27 cellular contexts compared by ENCODE assay signal in genomic region chrX:8632949-8633348, GRCh38.
DNase-seq lines count a peak whose midpoint lies in the region; ATAC-seq, FAIRE-seq and TF ChIP-seq lines count a peak whose summit lies in the region.
"Had no signal": no experiment of that assay in that cellular context is flagged by ENCODE, and none has a peak within 500 bp of the region (broad histone marks: within the 10 kb centered on the region; RNA-seq: fewer than 3 reads in every experiment).

No MANE protein-coding gene starts in this region.

- H3K27me3 Mint-ChIP-seq in astrocyte (ENCODE audit: low read depth, unreplicated experiment) (no peaks in the 10 kb centered on the region), nephron progenitor cell (ENCODE audit: low read depth, poor library complexity) (peaks cover 4% of the 10 kb centered on the region)
- no peaks in the 10 kb centered on the region for H3K27me3 Mint-ChIP-seq in stimulated activated naive CD8-positive, alpha-beta T cell treated with anti-CD3 and anti-CD28 coated beads, Interleukin-15, amount 100 ng/mL, for 72 hours
- H3K27me3 Mint-ChIP-seq: activated CD4-positive, alpha-beta T cell treated with anti-CD3 and anti-CD28 coated beads, Interleukin-2, amount 10 ng/mL, durations not matched to agents 7 days and 5 days; activated naive CD4-positive, alpha-beta T cell treated with anti-CD3 and anti-CD28 coated beads, Interleukin-2, amount 50 U/mL, for 24 hours; naive thymus-derived CD8-positive, alpha-beta T cell; stimulated activated naive B cell treated with anti-CD40 and anti-IgM and Interleukin-4, amounts not matched to agents 10 μg/mL and 1 μg/mL and 100 μg/mL, for 72 hours had no signal

- H3K36me3 ChIP-seq in ACC112 (ENCODE audit: insufficient read depth, low read length) (no peaks in the 10 kb centered on the region), HUES48 (ENCODE audit: control insufficient read depth, insufficient read depth, low read length) (no peaks in the 10 kb centered on the region), astrocyte (ENCODE audit: insufficient read depth, low read length) (no peaks in the 10 kb centered on the region), lower lobe of right lung (no peaks in the 10 kb centered on the region), gastroesophageal sphincter (no peaks in the 10 kb centered on the region)
- H3K36me3 ChIP-seq: ascending aorta, right lobe of liver, thoracic aorta, vagina had no signal

- no peak overlapping the region; the same call in 1 of the 2 replicates for H3K9ac ChIP-seq in HUES48 (ENCODE audit: low read depth, low read length)
- no peak overlapping the region for H3K9ac ChIP-seq in astrocyte (ENCODE audit: low read length)
- H3K9ac ChIP-seq: GM23248 had no signal

- H2AFZ ChIP-seq in ACC112 (ENCODE audit: low read length, unreplicated experiment) (peak overlapping the region; percentile 25), astrocyte (ENCODE audit: low read depth, low read length) (no peak overlapping the region)
- H2AFZ ChIP-seq: GM23248 had no signal

- H3K27ac Mint-ChIP-seq in astrocyte (ENCODE audit: unreplicated experiment) (no peak overlapping the region), nephron progenitor cell (peak overlapping the region; percentile 35)
- H3K27ac Mint-ChIP-seq in stimulated activated naive CD8-positive, alpha-beta T cell treated with anti-CD3 and anti-CD28 coated beads, Interleukin-15, amount 100 ng/mL, for 72 hours: no peak overlapping the region
- H3K27ac Mint-ChIP-seq: activated CD4-positive, alpha-beta T cell treated with anti-CD3 and anti-CD28 coated beads, Interleukin-2, amount 10 ng/mL, durations not matched to agents 7 days and 5 days; activated naive CD4-positive, alpha-beta T cell treated with anti-CD3 and anti-CD28 coated beads, Interleukin-2, amount 50 U/mL, for 24 hours; activated T-helper 1 cell treated with anti-CD3 and anti-CD28 coated beads, Interleukin-12 subunit alpha, Interleukin-12 subunit beta, Interleukin-2, Interleukin-4 antibody, amounts not matched to agents 30 ng/mL and 10 ng/mL and 1 ng/mL, durations not matched to agents 14 hours and 24 hours and 36 hours; naive thymus-derived CD8-positive, alpha-beta T cell; stimulated activated naive B cell treated with anti-CD40 and anti-IgM and Interleukin-4, amounts not matched to agents 10 μg/mL and 1 μg/mL and 100 μg/mL, for 72 hours had no signal

- H3K9me3 ChIP-seq in HUES48 (ENCODE audit: control insufficient read depth, insufficient read depth, low read length) (no peaks in the 10 kb centered on the region), astrocyte (ENCODE audit: insufficient read depth, low read depth, low read length) (no peaks in the 10 kb centered on the region), lower lobe of right lung (no peaks in the 10 kb centered on the region), gastroesophageal sphincter (no peaks in the 10 kb centered on the region)
- H3K9me3 ChIP-seq: ascending aorta, right lobe of liver, thoracic aorta, vagina had no signal

- intact Hi-C loops in lower lobe of right lung (cut with DNase I): no loop called here

- no peak overlapping the region for H3K4me3 Mint-ChIP-seq in astrocyte (ENCODE audit: unreplicated experiment)
- no peak overlapping the region for H3K4me3 Mint-ChIP-seq in nephron progenitor cell
- H3K4me3 Mint-ChIP-seq in stimulated activated naive CD8-positive, alpha-beta T cell treated with anti-CD3 and anti-CD28 coated beads, Interleukin-15, amount 100 ng/mL, for 72 hours: no peak overlapping the region
- H3K4me3 Mint-ChIP-seq: activated CD4-positive, alpha-beta T cell treated with anti-CD3 and anti-CD28 coated beads, Interleukin-2, amount 10 ng/mL, durations not matched to agents 7 days and 5 days; activated naive CD4-positive, alpha-beta T cell treated with anti-CD3 and anti-CD28 coated beads, Interleukin-2, amount 50 U/mL, for 24 hours; activated T-helper 1 cell treated with anti-CD3 and anti-CD28 coated beads, Interleukin-12 subunit alpha, Interleukin-12 subunit beta, Interleukin-2, Interleukin-4 antibody, amounts not matched to agents 30 ng/mL and 10 ng/mL and 1 ng/mL, durations not matched to agents 14 hours and 24 hours and 36 hours; naive thymus-derived CD8-positive, alpha-beta T cell; stimulated activated naive B cell treated with anti-CD40 and anti-IgM and Interleukin-4, amounts not matched to agents 10 μg/mL and 1 μg/mL and 100 μg/mL, for 72 hours had no signal

- ATAC-seq in lower lobe of right lung: no peak
- ATAC-seq in stimulated activated naive CD8-positive, alpha-beta T cell treated with anti-CD3 and anti-CD28 coated beads, Interleukin-15, amount 100 ng/mL, for 72 hours: no peak
- no peak for ATAC-seq in gastroesophageal sphincter
- ATAC-seq: left colon; naive thymus-derived CD8-positive, alpha-beta T cell; right lobe of liver; stimulated activated naive B cell treated with anti-CD40 and anti-IgM and Interleukin-4, amounts not matched to agents 10 μg/mL and 1 μg/mL and 100 μg/mL, for 72 hours had no signal

- WGBS in gastroesophageal sphincter (ENCODE audit: low coverage in 1 of 2), 2 donors: 47 to 60% methylated on average over 7 to 8 of the region's 8 CpGs

- H3K36me3 Mint-ChIP-seq in astrocyte (ENCODE audit: low read depth, unreplicated experiment) (no peaks in the 10 kb centered on the region), nephron progenitor cell (ENCODE audit: low read depth) (peaks cover 7% of the 10 kb centered on the region)
- H3K36me3 Mint-ChIP-seq: activated naive CD4-positive, alpha-beta T cell treated with anti-CD3 and anti-CD28 coated beads, Interleukin-2, amount 50 U/mL, for 24 hours; naive thymus-derived CD8-positive, alpha-beta T cell; stimulated activated naive B cell treated with anti-CD40 and anti-IgM and Interleukin-4, amounts not matched to agents 10 μg/mL and 1 μg/mL and 100 μg/mL, for 72 hours had no signal

- H3K9me3 Mint-ChIP-seq in astrocyte (ENCODE audit: unreplicated experiment) (no peaks in the 10 kb centered on the region), nephron progenitor cell (no peaks in the 10 kb centered on the region)
- no peaks in the 10 kb centered on the region for H3K9me3 Mint-ChIP-seq in stimulated activated naive CD8-positive, alpha-beta T cell treated with anti-CD3 and anti-CD28 coated beads, Interleukin-15, amount 100 ng/mL, for 72 hours
- H3K9me3 Mint-ChIP-seq: activated CD4-positive, alpha-beta T cell treated with anti-CD3 and anti-CD28 coated beads, Interleukin-2, amount 10 ng/mL, durations not matched to agents 7 days and 5 days; activated naive CD4-positive, alpha-beta T cell treated with anti-CD3 and anti-CD28 coated beads, Interleukin-2, amount 50 U/mL, for 24 hours; activated T-helper 1 cell treated with anti-CD3 and anti-CD28 coated beads, Interleukin-12 subunit alpha, Interleukin-12 subunit beta, Interleukin-2, Interleukin-4 antibody, amounts not matched to agents 30 ng/mL and 10 ng/mL and 1 ng/mL, durations not matched to agents 14 hours and 24 hours and 36 hours had no signal

- FAIRE-seq in astrocyte (lab: Jason Lieb, UNC): peak; percentile 81
- FAIRE-seq: endothelial cell of umbilical vein had no signal

- TF ChIP-seq POLR2A in gastroesophageal sphincter (IDR thresholded peaks at IDR 0.05): no peak

- H3K4me3 ChIP-seq in ACC112 (ENCODE audit: low read depth, low read length): no peak overlapping the region
- H3K4me3 ChIP-seq in HUES48 (ENCODE audit: low read depth, low read length): no peak overlapping the region
- H3K4me3 ChIP-seq in astrocyte (ENCODE audit: insufficient read depth, low read depth, low read length): no peak overlapping the region
- no peak overlapping the region for H3K4me3 ChIP-seq in lower lobe of right lung
- H3K4me3 ChIP-seq in gastroesophageal sphincter: no peak overlapping the region
- H3K4me3 ChIP-seq: ascending aorta, dorsolateral prefrontal cortex, GM23248, right lobe of liver, SK-N-MC, thoracic aorta, vagina had no signal

- TF ChIP-seq CTCF in astrocyte (IDR thresholded peaks at IDR 0.05; ENCODE audit: insufficient read depth, low read depth, low read length) (no peak), nephron progenitor cell (IDR thresholded peaks at IDR 0.05) (no peak), lower lobe of right lung (IDR thresholded peaks at IDR 0.05) (no peak), gastroesophageal sphincter (IDR thresholded peaks at IDR 0.05) (no peak)

- DNase-seq in astrocyte (ENCODE audit: low read depth) (peak; percentile 28), nephron progenitor cell (no peak), lower lobe of right lung (no peak)
- no peak for DNase-seq in stimulated activated naive CD8-positive, alpha-beta T cell treated with anti-CD3 and anti-CD28 coated beads, Interleukin-15, amount 100 ng/mL, for 72 hours
- DNase-seq: activated CD4-positive, alpha-beta T cell treated with anti-CD3 and anti-CD28 coated beads, Interleukin-2, amount 10 ng/mL, durations not matched to agents 7 days and 5 days; cerebellar nuclear complex; dorsolateral prefrontal cortex; GM23248; KBM-7; left colon; naive thymus-derived CD8-positive, alpha-beta T cell; NCI-H526; right lobe of liver; stimulated activated CD4-positive, alpha-beta T cell treated with anti-CD3 and anti-CD28 coated beads, Interleukin-12 subunit alpha, Interleukin-12 subunit beta, amount 100 ng/mL, for 4 hours; stimulated activated CD4-positive, alpha-beta T cell treated with anti-CD3 and anti-CD28 coated beads, Interleukin-4, amount 100 ng/mL, for 24 hours; stimulated activated naive B cell treated with anti-CD40 and anti-IgM and Interleukin-4, amounts not matched to agents 10 μg/mL and 1 μg/mL and 100 μg/mL, for 72 hours; T-helper 2 cell had no signal

- H3K4me1 Mint-ChIP-seq in astrocyte (ENCODE audit: low read depth, unreplicated experiment): peaks cover 2% of the 10 kb centered on the region
- H3K4me1 Mint-ChIP-seq in nephron progenitor cell: peaks cover 12% of the 10 kb centered on the region
- H3K4me1 Mint-ChIP-seq in stimulated activated naive CD8-positive, alpha-beta T cell treated with anti-CD3 and anti-CD28 coated beads, Interleukin-15, amount 100 ng/mL, for 72 hours: no peaks in the 10 kb centered on the region
- H3K4me1 Mint-ChIP-seq: activated CD4-positive, alpha-beta T cell treated with anti-CD3 and anti-CD28 coated beads, Interleukin-2, amount 10 ng/mL, durations not matched to agents 7 days and 5 days; activated naive CD4-positive, alpha-beta T cell treated with anti-CD3 and anti-CD28 coated beads, Interleukin-2, amount 50 U/mL, for 24 hours; naive thymus-derived CD8-positive, alpha-beta T cell; stimulated activated naive B cell treated with anti-CD40 and anti-IgM and Interleukin-4, amounts not matched to agents 10 μg/mL and 1 μg/mL and 100 μg/mL, for 72 hours had no signal

- H3K27me3 ChIP-seq in ACC112 (ENCODE audit: insufficient read depth, low read length) (no peaks in the 10 kb centered on the region), HUES48 (ENCODE audit: control insufficient read depth, insufficient read depth, low read length) (no peaks in the 10 kb centered on the region), astrocyte (ENCODE audit: insufficient read depth, low read length) (no peaks in the 10 kb centered on the region), lower lobe of right lung (ENCODE audit: low read depth) (no peaks in the 10 kb centered on the region), gastroesophageal sphincter (no peaks in the 10 kb centered on the region)
- H3K27me3 ChIP-seq: ascending aorta, right lobe of liver, vagina had no signal

- H3K4me2 ChIP-seq in astrocyte (ENCODE audit: low read length): no peak overlapping the region

- H4K20me1 ChIP-seq in astrocyte (ENCODE audit: insufficient read depth, low read length): no peaks in the 10 kb centered on the region

- H3K4me1 ChIP-seq in ACC112 (ENCODE audit: control insufficient read depth, insufficient read depth, low read length, unreplicated experiment): peaks cover 31% of the 10 kb centered on the region
- peaks cover 45% of the 10 kb centered on the region for H3K4me1 ChIP-seq in HUES48 (ENCODE audit: control insufficient read depth, insufficient read depth, low read length)
- no peaks in the 10 kb centered on the region for H3K4me1 ChIP-seq in astrocyte (ENCODE audit: insufficient read depth, low read length)
- H3K4me1 ChIP-seq in lower lobe of right lung: no peaks in the 10 kb centered on the region
- no peaks in the 10 kb centered on the region for H3K4me1 ChIP-seq in gastroesophageal sphincter
- H3K4me1 ChIP-seq: ascending aorta, right lobe of liver, vagina had no signal

- H3K27ac ChIP-seq in ACC112 (ENCODE audit: low read depth, low read length) (no peak overlapping the region), HUES48 (ENCODE audit: low read depth, low read length) (peak overlapping the region; percentile 3), astrocyte (ENCODE audit: low read depth, low read length) (no peak overlapping the region), lower lobe of right lung (no peak overlapping the region), gastroesophageal sphincter (no peak overlapping the region)
- H3K27ac ChIP-seq: ascending aorta, dorsolateral prefrontal cortex, GM23248, right lobe of liver, SK-N-MC, thoracic aorta, vagina had no signal

- H3K79me2 ChIP-seq in ACC112 (ENCODE audit: control insufficient read depth, insufficient read depth, low read length, unreplicated experiment) (no peaks in the 10 kb centered on the region), astrocyte (ENCODE audit: insufficient read depth, low read length) (no peaks in the 10 kb centered on the region)

- no peak for TF ChIP-seq EP300 in gastroesophageal sphincter (IDR thresholded peaks at IDR 0.05)
